1 cellular context compared by ENCODE assay signal in genomic region chr7:149624419-149625338, GRCh38.
TF ChIP-seq lines count a peak whose summit lies in the region.

No MANE protein-coding gene starts in this region.

TF ChIP-seq in WTC11, 78 proteins besides CTCF, POLR2A, EP300 and RAD21 (continued from another document):
- no peak for TF ChIP-seq ZMAT4 (CRISPR knock-in tag; IDR thresholded peaks at IDR 0.05)
- TF ChIP-seq ATF6 (CRISPR knock-in tag; IDR thresholded peaks at IDR 0.05): no peak
- peak; percentile 43; the same call in 1 of the 2 replicates for TF ChIP-seq JUN (CRISPR knock-in tag; IDR thresholded peaks at IDR 0.05)
